ENCODE assay signal across 19 cellular contexts in the genomic region with DNA sequence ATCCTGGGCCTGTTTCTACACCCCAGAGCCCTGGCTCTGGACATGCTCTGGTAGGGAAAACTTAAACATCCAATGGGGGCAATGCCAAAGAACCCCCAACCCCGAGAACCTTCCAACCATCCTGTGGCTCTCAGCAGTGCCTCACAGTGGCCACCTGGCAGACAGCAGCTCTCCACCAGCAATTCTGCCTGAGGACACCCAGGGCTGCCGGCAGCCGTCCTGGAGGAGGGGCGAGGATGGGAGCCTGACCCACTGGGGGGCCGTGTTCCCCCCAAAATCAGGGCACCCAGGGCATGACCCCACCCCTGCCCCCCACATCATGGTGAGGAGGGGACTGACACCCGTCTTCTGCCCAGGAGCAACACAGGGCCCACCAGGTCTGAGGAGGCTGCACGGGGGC. TPM values are rescaled to one million over a fixed set of nuclear protein-coding genes. Genes with fewer than 3 reads are reported as not detected.
A peak's percentile ranks its signal among the peaks of the same experiment; 100 is the strongest.
DNase-seq lines count a peak whose midpoint lies in the region; ATAC-seq, FAIRE-seq and TF ChIP-seq lines count a peak whose summit lies in the region.
"Had no signal": no experiment of that assay in that cellular context is flagged by ENCODE, and none has a peak within 500 bp of the region (broad histone marks: within the 10 kb centered on the region; RNA-seq: fewer than 3 reads in every experiment).

No MANE protein-coding gene starts in this region.

- peaks cover 12% of the 10 kb centered on the region for H3K36me3 Mint-ChIP-seq in natural killer cell treated with Interleukin-12 subunit alpha and Interleukin-12 subunit beta and Interleukin-15 and Interleukin-18, amount 100 ng/mL, for 72 hours

- H3K4me3 Mint-ChIP-seq in natural killer cell treated with Interleukin-12 subunit alpha and Interleukin-12 subunit beta and Interleukin-15 and Interleukin-18, amount 100 ng/mL, for 72 hours, result no peak overlapping the region
- H3K4me3 Mint-ChIP-seq: activated naive CD8-positive, alpha-beta T cell; activated T-cell treated with anti-CD3 and anti-CD28 coated beads, Interleukin-2, amount 50 U/mL, for 72 hours; brain; nephron had no signal

- H3K9me2 ChIP-seq in OCI-LY1 (ENCODE audit: low read depth, low read length), result no peaks in the 10 kb centered on the region

- H3K9me3 Mint-ChIP-seq in natural killer cell treated with Interleukin-12 subunit alpha and Interleukin-12 subunit beta and Interleukin-15 and Interleukin-18, amount 100 ng/mL, for 72 hours, result no peaks in the 10 kb centered on the region

- no peaks in the 10 kb centered on the region for H3K79me2 ChIP-seq in OCI-LY1 (ENCODE audit: insufficient read depth, low read length)

- CTCF ChIA-PET in A673 (lab: Charles Lee), result no interaction called here

- no peak for FAIRE-seq in GM12892 (lab: Jason Lieb, UNC)

- no peak for ATAC-seq in natural killer cell treated with Interleukin-12 subunit alpha and Interleukin-12 subunit beta and Interleukin-15 and Interleukin-18, amount 100 ng/mL, for 72 hours
- ATAC-seq in aorta (ENCODE audit: low FRiP score), result no peak
- ATAC-seq: activated T-cell treated with anti-CD3 and anti-CD28 coated beads, Interleukin-2, amount 50 U/mL, for 72 hours; gastroesophageal sphincter had no signal

- H3K9me3 ChIP-seq in A673 (ENCODE audit: low read depth, low read length, poor library complexity, severe bottlenecking) (no peaks in the 10 kb centered on the region), OCI-LY1 (ENCODE audit: low read length) (no peaks in the 10 kb centered on the region), aorta (ENCODE audit: control insufficient read depth, low read length) (peaks cover 1% of the 10 kb centered on the region)

- H3K4me1 ChIP-seq in A673 (ENCODE audit: insufficient read depth, low read length, poor library complexity, severe bottlenecking), result no peaks in the 10 kb centered on the region
- H3K4me1 ChIP-seq in OCI-LY1 (ENCODE audit: insufficient read depth, low read length, severe bottlenecking), result no peaks in the 10 kb centered on the region
- H3K4me1 ChIP-seq in aorta (ENCODE audit: control insufficient read depth in 1 of 2, insufficient read depth in 2 of 2, low read length in 2 of 2), result no peaks in the 10 kb centered on the region

- POLR2A ChIA-PET in A673 (lab: Charles Lee; ENCODE audit: low non-redundant PET), result no interaction called here

- no peaks in the 10 kb centered on the region for H4K20me1 ChIP-seq in OCI-LY1 (ENCODE audit: insufficient read depth, low read length)

- H3K36me3 ChIP-seq in A673 (ENCODE audit: insufficient read depth, low read length, poor library complexity, severe bottlenecking), result no peaks in the 10 kb centered on the region
- no peaks in the 10 kb centered on the region for H3K36me3 ChIP-seq in OCI-LY1 (ENCODE audit: insufficient read depth, low read length)
- H3K36me3 ChIP-seq in aorta (ENCODE audit: control insufficient read depth in 1 of 2, insufficient read depth in 2 of 2, low read length in 1 of 2), result no peaks in the 10 kb centered on the region

- no peaks in the 10 kb centered on the region for H3K4me1 Mint-ChIP-seq in natural killer cell treated with Interleukin-12 subunit alpha and Interleukin-12 subunit beta and Interleukin-15 and Interleukin-18, amount 100 ng/mL, for 72 hours (ENCODE audit: low read depth in 2 of 2)
- H3K4me1 Mint-ChIP-seq: brain, nephron had no signal

- H3F3A ChIP-seq in OCI-LY1 (ENCODE audit: insufficient read depth, low read length), result no peaks in the 10 kb centered on the region

- no peak for TF ChIP-seq POLR2A in GM12892 (IDR thresholded peaks at IDR 0.05; ENCODE audit: low read depth, low read length)

- H3K4me3 ChIP-seq in A673 (ENCODE audit: low read depth, low read length, poor library complexity, severe bottlenecking), result no peak overlapping the region
- H3K4me3 ChIP-seq in OCI-LY1 (ENCODE audit: low read depth, low read length, poor library complexity, severe bottlenecking), result no peak overlapping the region
- H3K4me3 ChIP-seq in aorta (ENCODE audit: low read length in 2 of 2), result no peak overlapping the region
- H3K4me3 ChIP-seq: gastroesophageal sphincter had no signal

- no peak overlapping the region for H3K27ac Mint-ChIP-seq in natural killer cell treated with Interleukin-12 subunit alpha and Interleukin-12 subunit beta and Interleukin-15 and Interleukin-18, amount 100 ng/mL, for 72 hours
- H3K27ac Mint-ChIP-seq: activated naive CD8-positive, alpha-beta T cell; activated T-cell treated with anti-CD3 and anti-CD28 coated beads, Interleukin-2, amount 50 U/mL, for 72 hours; brain; nephron had no signal

- TF ChIP-seq CTCF in A673 (conservative IDR thresholded peaks at IDR 0.05; ENCODE audit: low read depth, low read length) (peak; percentile 35; the same call in 1 of the 2 replicates), GM12872 (IDR thresholded peaks at IDR 0.05; ENCODE audit: insufficient read depth, low read depth, low read length) (peak; percentile 48; the same call in 2 of the 3 replicates), OCI-LY1 (IDR thresholded peaks at IDR 0.05; ENCODE audit: low read length) (peak; percentile 36)

- no peaks in the 10 kb centered on the region for H3K27me3 Mint-ChIP-seq in natural killer cell treated with Interleukin-12 subunit alpha and Interleukin-12 subunit beta and Interleukin-15 and Interleukin-18, amount 100 ng/mL, for 72 hours
- H3K27me3 Mint-ChIP-seq: activated naive CD8-positive, alpha-beta T cell had no signal

- BruUV-seq in A673 (replicated peaks; lab: Mats Ljungman, UMichigan), result no TSS peak

- 69 to 73% methylated on average over 7 of the region's 7 CpGs for WGBS in aorta, 2 donors

- H3K27me3 ChIP-seq in A673 (replicated peaks; ENCODE audit: insufficient read depth, low read depth, low read length, poor library complexity) (no peaks in the 10 kb centered on the region), OCI-LY1 (ENCODE audit: insufficient read depth, low read length) (no peaks in the 10 kb centered on the region), aorta (ENCODE audit: control insufficient read depth in 1 of 2, insufficient read depth in 2 of 2, low read length in 1 of 2) (no peaks in the 10 kb centered on the region)
- H3K27me3 ChIP-seq: gastroesophageal sphincter had no signal

- no peak overlapping the region for H2AFZ ChIP-seq in OCI-LY1 (ENCODE audit: low read length)

- H3K9ac ChIP-seq in OCI-LY1 (ENCODE audit: low read length), result no peak overlapping the region

- H3K4me2 ChIP-seq in OCI-LY1 (ENCODE audit: low read length), result no peak overlapping the region

- H3K27ac ChIP-seq in A673 (ENCODE audit: low read depth, low read length, poor library complexity, severe bottlenecking), result no peak overlapping the region
- H3K27ac ChIP-seq in OCI-LY1 (ENCODE audit: low read depth, low read length, poor library complexity, severe bottlenecking), result no peak overlapping the region
- H3K27ac ChIP-seq in aorta (ENCODE audit: low read depth in 1 of 2, low read length in 2 of 2), result no peak overlapping the region
- H3K27ac ChIP-seq: gastroesophageal sphincter had no signal

- intact Hi-C loops in A673 (cut with micrococcal nuclease; ENCODE audit: unreplicated experiment) (no loop called here), aorta (cut with DNase I) (no loop called here)

- DNase-seq in A673 (ENCODE audit: low spot score) (no peak), iPS-NIHi7 (ENCODE audit: extremely low spot score) (peak; percentile 43), foreskin melanocyte (no peak), GM12892 (ENCODE audit: insufficient read length) (no peak), aorta (no peak)
- no peak for DNase-seq in natural killer cell treated with Interleukin-12 subunit alpha and Interleukin-12 subunit beta and Interleukin-15 and Interleukin-18, amount 100 ng/mL, for 72 hours (ENCODE audit: low spot score)
- DNase-seq: activated CD4-positive, alpha-beta T cell treated with anti-CD3 and anti-CD28 coated beads for 1 hour; activated T-cell treated with anti-CD3 and anti-CD28 coated beads, Interleukin-2, amount 50 U/mL, for 72 hours; DMS79 treated with DMSO at 0.1 percent for 48 hours; H7; NCI-H1092; NCI-H2029 treated with DMSO at 0.1 percent for 48 hours; stimulated activated CD4-positive, alpha-beta T cell treated with anti-CD3 and anti-CD28 coated beads, Interleukin-12 subunit alpha, Interleukin-12 subunit beta, amount 100 ng/mL, for 4 hours had no signal

RNA-seq across cellular contexts. Expression of gene DPYSL4, which starts 32.7 kb away (rescaled TPM):
- total RNA-seq in A673 (2021), result 13.1 and 18.2 TPM in 2 replicates
- 10 to 100 TPM in 1 of 2 donors, 1 to 10 TPM in 1; 6.5 to 19.2 TPM for total RNA-seq in natural killer cell treated with Interleukin-12 subunit alpha and Interleukin-12 subunit beta and Interleukin-15 and Interleukin-18, amount 100 ng/mL, for 72 hours
- not detected for polyA plus RNA-seq in GM12892 (2012; ENCODE audit: missing spikeins)
- 1 to 10 TPM in 1 of 2 donors, under 1 TPM in 1; 0.84 to 1.4 TPM for total RNA-seq in aorta
- under 1 TPM in 1 of 2 donors, not detected in 1; 0.95 TPM for polyA plus RNA-seq in aorta
